In the genomic region with DNA sequence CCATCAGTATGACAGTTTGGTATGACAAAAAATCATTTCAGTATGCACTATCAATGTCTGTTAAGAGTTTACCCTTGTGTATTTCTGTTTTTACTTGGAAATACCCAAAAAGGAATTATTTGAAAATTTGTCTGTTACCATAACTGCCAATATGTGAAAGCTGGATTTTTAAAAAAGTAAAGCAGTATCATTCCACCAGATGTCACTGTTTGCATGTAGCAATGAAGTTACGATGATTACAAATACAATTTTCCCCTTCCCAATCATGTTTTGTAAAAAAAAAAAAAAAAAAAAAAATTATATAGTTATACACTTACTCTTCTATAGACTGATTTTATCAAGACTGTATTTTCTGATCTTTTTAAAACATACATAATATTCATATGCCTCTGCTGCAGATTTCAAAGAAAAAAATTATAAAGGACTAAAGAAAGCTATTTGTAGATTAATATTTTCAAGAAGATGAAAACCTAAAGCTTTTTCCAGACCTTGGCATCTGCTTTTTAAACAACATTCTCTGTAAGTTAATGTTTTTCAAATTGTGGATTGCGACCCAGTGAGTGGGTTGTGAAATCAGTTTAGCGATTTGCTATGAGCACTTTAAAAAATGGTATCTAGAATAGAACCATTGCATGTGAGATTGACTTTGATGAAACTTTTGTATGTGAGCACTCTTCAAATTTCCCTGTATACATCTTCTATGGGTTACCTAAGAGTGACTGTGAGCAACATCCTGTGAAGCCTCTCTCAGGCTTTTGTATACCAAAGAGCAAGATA, we compare ENCODE assay signal across 8 cellular contexts.
DNase-seq lines count a peak whose midpoint lies in the region; ATAC-seq and TF ChIP-seq lines count a peak whose summit lies in the region.

No MANE protein-coding gene starts in this region.

- H3K4me3 ChIP-seq in cardiac muscle cell (no peak overlapping the region), OCI-LY1 (ENCODE audit: low read depth, low read length, poor library complexity, severe bottlenecking) (no peak overlapping the region), aorta (ENCODE audit: low read length in 2 of 2) (no peak overlapping the region), lower leg skin (ENCODE audit: low read depth, poor library complexity, severe bottlenecking) (no peak overlapping the region)

- H2AFZ ChIP-seq in OCI-LY1 (ENCODE audit: low read length) = no peak overlapping the region

- H3K27me3 ChIP-seq in cardiac muscle cell = peaks cover 6% of the 10 kb centered on the region
- no peaks in the 10 kb centered on the region for H3K27me3 ChIP-seq in OCI-LY1 (ENCODE audit: insufficient read depth, low read length)
- no peaks in the 10 kb centered on the region for H3K27me3 ChIP-seq in aorta (ENCODE audit: control insufficient read depth in 1 of 2, insufficient read depth in 2 of 2, low read length in 1 of 2)

- intact Hi-C loops in Right ventricle myocardium superior (cut with DNase I) (no loop called here), aorta (cut with DNase I) (loop anchor here (2.0 to 10.0 kb wide), 2 partner anchors 165 kb away; no protein-coding TSS in a partner anchor), lower leg skin (cut with DNase I; ENCODE audit: low total_unique reads) (no loop called here)

- no peak overlapping the region for H3K27ac Mint-ChIP-seq in type B pancreatic cell

- no peaks in the 10 kb centered on the region for H3K36me3 ChIP-seq in cardiac muscle cell
- H3K36me3 ChIP-seq in OCI-LY1 (ENCODE audit: insufficient read depth, low read length) = no peaks in the 10 kb centered on the region
- no peaks in the 10 kb centered on the region for H3K36me3 ChIP-seq in aorta (ENCODE audit: control insufficient read depth in 1 of 2, insufficient read depth in 2 of 2, low read length in 1 of 2)

- H3K9me3 ChIP-seq in cardiac muscle cell (ENCODE audit: low read depth) (no peaks in the 10 kb centered on the region), OCI-LY1 (ENCODE audit: low read length) (no peaks in the 10 kb centered on the region), aorta (ENCODE audit: control insufficient read depth, low read length) (no peaks in the 10 kb centered on the region)

- 64 to 73% methylated on average over 3 of the region's 3 CpGs for WGBS in aorta, 2 donors
- WGBS in lower leg skin, 2 donors = 65 to 70% methylated on average over 3 of the region's 3 CpGs

- H3K4me2 ChIP-seq in OCI-LY1 (ENCODE audit: low read length) = no peak overlapping the region

- no peaks in the 10 kb centered on the region for H3K4me1 Mint-ChIP-seq in type B pancreatic cell (ENCODE audit: unreplicated experiment)

- TF ChIP-seq CTCF in cardiac muscle cell (IDR thresholded peaks at IDR 0.05; ENCODE audit: low read depth, low read length) (peak; percentile 38), OCI-LY1 (IDR thresholded peaks at IDR 0.05; ENCODE audit: low read length) (peak; percentile 38), type B pancreatic cell (conservative IDR thresholded peaks at IDR 0.05) (peak; percentile 75), lower leg skin (IDR thresholded peaks at IDR 0.05) (no peak)

- ATAC-seq in Right ventricle myocardium superior (ENCODE audit: poor library complexity) = no peak
- ATAC-seq in aorta (ENCODE audit: low FRiP score) = no peak

- H4K20me1 ChIP-seq in OCI-LY1 (ENCODE audit: insufficient read depth, low read length) = no peaks in the 10 kb centered on the region

- no peaks in the 10 kb centered on the region for H3K27me3 Mint-ChIP-seq in type B pancreatic cell

- no peaks in the 10 kb centered on the region for H3K9me2 ChIP-seq in OCI-LY1 (ENCODE audit: low read depth, low read length)

- no peak overlapping the region for H3K27ac ChIP-seq in cardiac muscle cell
- H3K27ac ChIP-seq in OCI-LY1 (ENCODE audit: low read depth, low read length, poor library complexity, severe bottlenecking) = no peak overlapping the region
- no peak overlapping the region for H3K27ac ChIP-seq in aorta (ENCODE audit: low read depth in 1 of 2, low read length in 2 of 2)

- no peak overlapping the region for H3K9ac ChIP-seq in OCI-LY1 (ENCODE audit: low read length)

- no peaks in the 10 kb centered on the region for H3K9me3 Mint-ChIP-seq in type B pancreatic cell

- no peaks in the 10 kb centered on the region for H3F3A ChIP-seq in OCI-LY1 (ENCODE audit: insufficient read depth, low read length)

- no peak for TF ChIP-seq POLR2A in lower leg skin (IDR thresholded peaks at IDR 0.05)

- no peaks in the 10 kb centered on the region for H3K36me3 Mint-ChIP-seq in type B pancreatic cell

- H3K4me3 Mint-ChIP-seq in type B pancreatic cell = no peak overlapping the region

- peak in 1 of 2 donors; percentile 30 for DNase-seq in cardiac muscle cell (ENCODE audit: low read depth in 1 of 2, low spot score in 1 of 2)
- DNase-seq in Right ventricle myocardium superior = no peak
- peak; percentile 58 for DNase-seq in fibroblast of peridontal ligament (ENCODE audit: extremely low read depth)
- no peak for DNase-seq in type B pancreatic cell (ENCODE audit: extremely low spot score, unreplicated experiment)
- no peak for DNase-seq in aorta
- no peak for DNase-seq in lower leg skin (ENCODE audit: low spot score in 2 of 2)
- DNase-seq in central memory CD4-positive, alpha-beta T cell = no peak

- H3K79me2 ChIP-seq in OCI-LY1 (ENCODE audit: insufficient read depth, low read length) = no peaks in the 10 kb centered on the region

- H3K4me1 ChIP-seq in cardiac muscle cell (ENCODE audit: low read depth) = no peaks in the 10 kb centered on the region
- no peaks in the 10 kb centered on the region for H3K4me1 ChIP-seq in OCI-LY1 (ENCODE audit: insufficient read depth, low read length, severe bottlenecking)
- H3K4me1 ChIP-seq in aorta (ENCODE audit: control insufficient read depth in 1 of 2, insufficient read depth in 2 of 2, low read length in 2 of 2) = no peaks in the 10 kb centered on the region

Comparison
In these comparisons a context has a peak if more than half of its experiments do, and no peak if none do; other contexts are left out.
1. CTCF ChIP-seq: peak in cardiac muscle cell (single experiment), OCI-LY1 (single experiment) and type B pancreatic cell (single experiment); none in lower leg skin (0 of 3).
2. intact Hi-C loops: an anchor here in aorta (2.0 to 10.0 kb wide); none called in Right ventricle myocardium superior and lower leg skin.